Comparison of ENCODE assay signal across 30 cellular contexts in the genomic region with DNA sequence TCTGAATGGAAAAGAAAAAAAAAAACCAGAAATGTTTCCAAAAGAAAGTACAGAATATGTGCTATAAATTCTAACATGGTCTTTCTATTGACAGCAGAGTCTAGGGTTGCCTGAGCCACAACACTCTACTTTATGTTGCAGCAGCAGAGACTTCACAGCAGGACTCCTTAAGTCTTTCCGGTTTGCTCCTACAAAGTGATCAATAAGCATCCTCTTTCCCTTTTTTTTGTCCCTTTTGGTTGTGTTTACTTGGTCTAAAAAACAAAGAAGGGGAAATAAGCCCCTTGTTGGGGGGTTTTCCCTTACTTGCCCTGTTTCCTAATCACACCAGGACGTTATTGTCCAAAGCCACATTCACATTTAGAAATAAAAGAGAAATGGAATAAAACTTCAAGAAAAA.
"Had no signal": no experiment of that assay in that cellular context is flagged by ENCODE, and none has a peak within 500 bp of the region (broad histone marks: within the 10 kb centered on the region; RNA-seq: fewer than 3 reads in every experiment).

No MANE protein-coding gene starts in this region.

- H3K27ac Mint-ChIP-seq: activated CD4-positive, alpha-beta memory T cell treated with anti-CD3 and anti-CD28 coated beads for 36 hours; activated T-cell treated with anti-CD3 and anti-CD28 coated beads, Interleukin-2, amount 50 U/mL, for 24 hours; stimulated activated effector memory CD8-positive, alpha-beta T cell treated with anti-CD3 and anti-CD28 coated beads, Interleukin-12 subunit alpha, Interleukin-12 subunit beta, amount 100 ng/mL, for 72 hours; stimulated activated naive CD8-positive, alpha-beta T cell treated with anti-CD3 and anti-CD28 coated beads, Interleukin-15, Interleukin-2, amounts not matched to agents 100 ng/mL and 50 ng/mL, for 24 hours; type B pancreatic cell had no signal

- H3K27me3 ChIP-seq: pancreas, uterus had no signal

- H3K4me1 Mint-ChIP-seq: stimulated activated effector memory CD8-positive, alpha-beta T cell treated with anti-CD3 and anti-CD28 coated beads, Interleukin-12 subunit alpha, Interleukin-12 subunit beta, amount 100 ng/mL, for 72 hours had no signal

- H3K9me3 Mint-ChIP-seq: activated CD4-positive, alpha-beta memory T cell treated with anti-CD3 and anti-CD28 coated beads for 36 hours; activated T-cell treated with anti-CD3 and anti-CD28 coated beads, Interleukin-2, amount 50 U/mL, for 24 hours; stimulated activated naive CD8-positive, alpha-beta T cell treated with anti-CD3 and anti-CD28 coated beads, Interleukin-15, Interleukin-2, amounts not matched to agents 100 ng/mL and 50 ng/mL, for 24 hours; type B pancreatic cell had no signal

- H3K4me3 ChIP-seq: heart right ventricle, left ventricle myocardium inferior, lung, mucosa of descending colon, pancreas, prostate gland, skin epidermis, thoracic aorta, uterus had no signal

- H3K27ac ChIP-seq: heart right ventricle, left ventricle myocardium inferior, pancreas, prostate gland, skin epidermis, thoracic aorta, uterus, VCaP had no signal

- H3K36me3 Mint-ChIP-seq: activated CD4-positive, alpha-beta memory T cell treated with anti-CD3 and anti-CD28 coated beads for 36 hours; stimulated activated effector memory CD8-positive, alpha-beta T cell treated with anti-CD3 and anti-CD28 coated beads, Interleukin-12 subunit alpha, Interleukin-12 subunit beta, amount 100 ng/mL, for 72 hours; type B pancreatic cell had no signal

- H3K4me3 Mint-ChIP-seq: activated CD4-positive, alpha-beta memory T cell treated with anti-CD3 and anti-CD28 coated beads for 36 hours; activated T-cell treated with anti-CD3 and anti-CD28 coated beads, Interleukin-2, amount 50 U/mL, for 24 hours; nephron; stimulated activated effector memory CD8-positive, alpha-beta T cell treated with anti-CD3 and anti-CD28 coated beads, Interleukin-12 subunit alpha, Interleukin-12 subunit beta, amount 100 ng/mL, for 72 hours; stimulated activated naive CD8-positive, alpha-beta T cell treated with anti-CD3 and anti-CD28 coated beads, Interleukin-15, Interleukin-2, amounts not matched to agents 100 ng/mL and 50 ng/mL, for 24 hours; type B pancreatic cell had no signal

- H3K4me1 ChIP-seq: heart right ventricle, left ventricle myocardium inferior, pancreas, prostate gland, uterus had no signal

- ATAC-seq: activated CD4-positive, CD25-positive, alpha-beta regulatory T cell treated with anti-CD3 and anti-CD28 coated beads, Interleukin-2, amount 50 U/mL, for 24 hours; esophagus mucosa; heart right ventricle; mucosa of descending colon; pancreas; sciatic nerve; stimulated activated effector memory CD8-positive, alpha-beta T cell treated with anti-CD3 and anti-CD28 coated beads, Interleukin-12 subunit alpha, Interleukin-12 subunit beta, amount 100 ng/mL, for 72 hours had no signal

- DNase-seq: activated CD4-positive, alpha-beta memory T cell treated with anti-CD3 and anti-CD28 coated beads for 36 hours; activated CD4-positive, alpha-beta T cell treated with anti-CD3 and anti-CD28 coated beads for 48 hours; activated CD8-positive, alpha-beta memory T cell treated with anti-CD3 and anti-CD28 coated beads, Interleukin-2, amount 50 U/mL, for 48 hours; activated gamma-delta T cell treated with Interleukin-2 at 50 U/mL for 16 hours; activated naive CD4-positive, alpha-beta T cell treated with anti-CD3 and anti-CD28 coated beads, Interleukin-2, amount 50 U/mL, for 16 hours; activated T-cell treated with anti-CD3 and anti-CD28 coated beads, Interleukin-2, amount 50 U/mL, for 24 hours; amygdala; caudate nucleus; cortex of kidney; foreskin fibroblast; heart right ventricle; islet precursor cell; left ventricle myocardium inferior; mucosa of descending colon; nucleus accumbens; pancreas; stimulated activated CD4-positive, alpha-beta T cell treated with anti-CD3 and anti-CD28 coated beads, Interleukin-4, amount 100 ng/mL, for 24 hours; uterus had no signal

- H3K9me3 ChIP-seq: mucosa of descending colon, pancreas, prostate gland, thoracic aorta, uterus had no signal

- H3K27me3 Mint-ChIP-seq: activated CD4-positive, alpha-beta memory T cell treated with anti-CD3 and anti-CD28 coated beads for 36 hours; activated T-cell treated with anti-CD3 and anti-CD28 coated beads, Interleukin-2, amount 50 U/mL, for 24 hours; stimulated activated naive CD8-positive, alpha-beta T cell treated with anti-CD3 and anti-CD28 coated beads, Interleukin-15, Interleukin-2, amounts not matched to agents 100 ng/mL and 50 ng/mL, for 24 hours; type B pancreatic cell had no signal

- H3K36me3 ChIP-seq: heart right ventricle, left ventricle myocardium inferior, pancreas, prostate gland, thoracic aorta, uterus had no signal
